In the genomic region with DNA sequence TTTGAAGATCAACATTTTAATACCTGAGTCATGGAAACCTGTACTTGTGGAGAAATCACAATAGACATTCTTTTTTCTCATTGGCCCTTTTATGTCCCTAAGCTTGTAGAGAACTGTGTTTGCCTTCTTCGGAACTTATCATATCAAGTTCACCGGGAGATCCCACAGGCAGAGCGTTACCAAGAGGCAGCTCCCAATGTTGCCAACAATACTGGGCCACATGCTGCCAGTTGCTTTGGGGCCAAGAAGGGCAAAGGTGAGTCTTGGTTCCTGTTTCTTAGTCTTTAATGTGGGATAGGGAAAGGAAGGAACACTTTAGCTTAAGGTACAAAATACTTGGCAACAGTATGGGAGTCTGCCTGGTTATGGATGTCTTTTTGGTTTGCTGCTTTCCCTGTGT, we compare ENCODE assay signal across 18 cellular contexts. TPM values are rescaled to one million over a fixed set of nuclear protein-coding genes. Genes with fewer than 3 reads are reported as not detected.
A peak's percentile ranks its signal among the peaks of the same experiment; 100 is the strongest.
DNase-seq lines count a peak whose midpoint lies in the region; ATAC-seq, FAIRE-seq and TF ChIP-seq lines count a peak whose summit lies in the region.
"Had no signal": no experiment of that assay in that cellular context is flagged by ENCODE, and none has a peak within 500 bp of the region (broad histone marks: within the 10 kb centered on the region; RNA-seq: fewer than 3 reads in every experiment).

No MANE protein-coding gene starts in this region.

- ATAC-seq in activated T-cell treated with anti-CD3 and anti-CD28 coated beads, Interleukin-2, amount 50 U/mL, for 72 hours (replicated peaks in 1 of 2) = no peak
- ATAC-seq in right cardiac atrium = peak; percentile 18 to 45
- ATAC-seq in GM18858 (IDR thresholded peaks at IDR 0.05; ENCODE audit: unreplicated experiment) = no peak

- TF ChIP-seq CTCF in endothelial cell (IDR thresholded peaks at IDR 0.05; ENCODE audit: unreplicated experiment) (no peak), transverse colon (IDR thresholded peaks at IDR 0.05) (no peak)

- in situ Hi-C loops in transverse colon (cut with MboI; ENCODE audit: low pct_ligation_motif_present in 1 of 4, low pct_unique_long_range_greater_than_20kb in 1 of 4, low sequenced_read_pairs in 3 of 4) = loop anchor here in 3 of 4 donors (10.0 to 25.0 kb wide), 5 partner anchors 61 to 707 kb away; a partner anchor contains a TSS

- 59% methylated on average over 3 of the region's 3 CpGs for WGBS in right cardiac atrium
- 20 to 63% (median 38%) methylated on average over 3 of the region's 3 CpGs for WGBS in small intestine, 3 donors
- WGBS in transverse colon (ENCODE audit: low coverage in 1 of 2), 2 donors = 67 to 81% methylated on average over 3 of the region's 3 CpGs

- no peak for DNase-seq in activated T-cell treated with anti-CD3 and anti-CD28 coated beads, Interleukin-2, amount 50 U/mL, for 72 hours
- DNase-seq in activated T-cell treated with anti-CD3 and anti-CD28 coated beads, Interleukin-2, amount 50 U/mL, for 1 hour = no peak
- no peak for DNase-seq in endothelial cell (ENCODE audit: low spot score)
- no peak for DNase-seq in right cardiac atrium
- peak; percentile 42 for DNase-seq in small intestine
- DNase-seq in transverse colon = no peak
- no peak for DNase-seq in COLO829 (ENCODE audit: low spot score)
- DNase-seq: AML-193; CD8-positive, alpha-beta memory T cell; DMS53; GF-D8; HCEC 1CT; HFFc6 had no signal

- peaks cover 7% of the 10 kb centered on the region for H3K4me1 Mint-ChIP-seq in activated T-cell treated with anti-CD3 and anti-CD28 coated beads, Interleukin-2, amount 50 U/mL, for 72 hours (ENCODE audit: low read depth)
- H3K4me1 Mint-ChIP-seq in endothelial cell (ENCODE audit: unreplicated experiment) = peaks cover 19% of the 10 kb centered on the region

- H3K27ac Mint-ChIP-seq in activated T-cell treated with anti-CD3 and anti-CD28 coated beads, Interleukin-2, amount 50 U/mL, for 72 hours = peak overlapping the region; percentile 31
- H3K27ac Mint-ChIP-seq in endothelial cell (ENCODE audit: unreplicated experiment) = peak overlapping the region; percentile 48
- H3K27ac Mint-ChIP-seq: CD8-positive, alpha-beta memory T cell; HFFc6 had no signal

- intact Hi-C loops in right cardiac atrium (cut with DNase I) (loop anchor here in 2 of 4 donors (10.0 kb wide), 1 partner anchor 61 kb away; a partner anchor contains a TSS), transverse colon (cut with DNase I; ENCODE audit: low total_unique reads) (no loop called here)

- no peaks in the 10 kb centered on the region for H3K9me3 Mint-ChIP-seq in activated T-cell treated with anti-CD3 and anti-CD28 coated beads, Interleukin-2, amount 50 U/mL, for 72 hours
- H3K9me3 Mint-ChIP-seq in endothelial cell (ENCODE audit: unreplicated experiment) = no peaks in the 10 kb centered on the region
- H3K9me3 Mint-ChIP-seq: CD8-positive, alpha-beta memory T cell; HFFc6 had no signal

- no peak overlapping the region for H3K4me3 Mint-ChIP-seq in activated T-cell treated with anti-CD3 and anti-CD28 coated beads, Interleukin-2, amount 50 U/mL, for 72 hours
- H3K4me3 Mint-ChIP-seq in endothelial cell (ENCODE audit: unreplicated experiment) = peak overlapping the region; percentile 16
- H3K4me3 Mint-ChIP-seq: CD8-positive, alpha-beta memory T cell; HFFc6 had no signal

- no peak for FAIRE-seq in small intestine (lab: Jason Lieb, UNC)
- FAIRE-seq: H1, HTR-8/SVneo had no signal

- H3K27me3 ChIP-seq in right cardiac atrium (ENCODE audit: control insufficient read depth, insufficient read depth) (no peaks in the 10 kb centered on the region), small intestine (ENCODE audit: control insufficient read depth in 2 of 2, insufficient read depth in 2 of 2, low read length in 2 of 2) (no peaks in the 10 kb centered on the region), transverse colon (no peaks in the 10 kb centered on the region)
- H3K27me3 ChIP-seq: BLaER1 had no signal

- no peak overlapping the region for H3K4me3 ChIP-seq in right cardiac atrium (ENCODE audit: low read length)
- H3K4me3 ChIP-seq in small intestine (ENCODE audit: low read depth in 1 of 2, low read length in 2 of 2) = no peak overlapping the region
- no peak overlapping the region for H3K4me3 ChIP-seq in transverse colon
- H3K4me3 ChIP-seq: BLaER1 had no signal

- H3K4me1 ChIP-seq in right cardiac atrium (ENCODE audit: control insufficient read depth, insufficient read depth, low read length) = no peaks in the 10 kb centered on the region
- H3K4me1 ChIP-seq in small intestine (ENCODE audit: control insufficient read depth in 2 of 2, insufficient read depth in 1 of 2, low read depth in 1 of 2, low read length in 1 of 2) = no peaks in the 10 kb centered on the region
- H3K4me1 ChIP-seq in transverse colon = peaks cover 7 to 10% (median 8%) of the 10 kb centered on the region in 4 donors

- H3K27ac ChIP-seq in right cardiac atrium (ENCODE audit: low read length) (peak overlapping the region; percentile 7), small intestine (ENCODE audit: low read depth in 1 of 2, low read length in 1 of 2) (no peak overlapping the region), transverse colon (no peak overlapping the region)
- H3K27ac ChIP-seq: 22Rv1, BLaER1 had no signal

- no peaks in the 10 kb centered on the region for H3K27me3 Mint-ChIP-seq in activated T-cell treated with anti-CD3 and anti-CD28 coated beads, Interleukin-2, amount 50 U/mL, for 72 hours (ENCODE audit: low read depth)
- peaks cover 7% of the 10 kb centered on the region for H3K27me3 Mint-ChIP-seq in endothelial cell (ENCODE audit: unreplicated experiment)

- no peaks in the 10 kb centered on the region for H3K9me3 ChIP-seq in right cardiac atrium (ENCODE audit: control insufficient read depth, low read length)
- H3K9me3 ChIP-seq in small intestine (ENCODE audit: control insufficient read depth, low read depth) = no peaks in the 10 kb centered on the region
- no peaks in the 10 kb centered on the region for H3K9me3 ChIP-seq in transverse colon
- H3K9me3 ChIP-seq: BLaER1 had no signal

- no peak for TF ChIP-seq POLR2A in transverse colon (IDR thresholded peaks at IDR 0.05)

- H3K36me3 Mint-ChIP-seq in activated T-cell treated with anti-CD3 and anti-CD28 coated beads, Interleukin-2, amount 50 U/mL, for 72 hours (ENCODE audit: insufficient read depth in 2 of 2) = peaks cover 0 to 1% of the 10 kb centered on the region in 2 donors
- peaks cover 58% of the 10 kb centered on the region for H3K36me3 Mint-ChIP-seq in endothelial cell (ENCODE audit: low read depth, unreplicated experiment)

- no peak for TF ChIP-seq EP300 in transverse colon (IDR thresholded peaks at IDR 0.05; ENCODE audit: low read depth)

- peaks cover 16 to 43% of the 10 kb centered on the region in 2 donors for H3K36me3 ChIP-seq in small intestine (ENCODE audit: control insufficient read depth in 2 of 2, insufficient read depth in 2 of 2, low read length in 2 of 2)
- H3K36me3 ChIP-seq in transverse colon = peaks cover 0 to 93% (median 43%) of the 10 kb centered on the region in 4 donors

RNA-seq across cellular contexts. Expression of a gene that starts 44.2 kb away (rescaled TPM):
- total RNA-seq in activated T-cell treated with anti-CD3 and anti-CD28 coated beads, Interleukin-2, amount 50 U/mL, for 72 hours = 10 to 100 TPM in 1 of 2 donors, 1 to 10 TPM in 1; 6.3 to 10.6 TPM
- total RNA-seq in endothelial cell (ENCODE audit: unreplicated experiment) = 350 TPM
- 10 to 100 TPM; 66.6 to 98.6 (median 77.5) TPM for total RNA-seq in right cardiac atrium
- 32.2 TPM for polyA plus RNA-seq in right cardiac atrium
- 100 to 1,000 TPM in 1 of 3 donors, 10 to 100 TPM in 2; 62.2 to 148 (median 89.7) TPM for polyA plus RNA-seq in small intestine
- total RNA-seq in transverse colon = 100 to 1,000 TPM; 165 to 415 (median 374) TPM

RNA-seq across cellular contexts. Expression of a gene that starts 54.2 kb away (rescaled TPM):
- total RNA-seq in activated T-cell treated with anti-CD3 and anti-CD28 coated beads, Interleukin-2, amount 50 U/mL, for 72 hours = not detected
- total RNA-seq in endothelial cell (ENCODE audit: unreplicated experiment) (not detected), right cardiac atrium (not detected), transverse colon (not detected)
- polyA plus RNA-seq in right cardiac atrium (0.02 TPM), small intestine (not detected)
- total RNA-seq: CD8-positive, alpha-beta memory T cell; H1; HFFc6 had no signal

Comparison
In these comparisons a context has a peak if more than half of its experiments do, and no peak if none do; other contexts are left out.
1. ATAC-seq: peak in right cardiac atrium (2 of 2); none in activated T-cell treated with anti-CD3 and anti-CD28 coated beads, Interleukin-2, amount 50 U/mL, for 72 hours (0 of 2) and GM18858 (single experiment).
2. RNA of a gene that starts 44.2 kb away (total RNA-seq): 165 to 415 TPM in transverse colon, 350 TPM in endothelial cell (single experiment) and 66.6 to 98.6 TPM in right cardiac atrium; 6.3 to 10.6 TPM in activated T-cell treated with anti-CD3 and anti-CD28 coated beads, Interleukin-2, amount 50 U/mL, for 72 hours; every median in the first group is over 4 times any median in the second.